20 cellular contexts compared by ENCODE assay signal in genomic region chr10:86803156-86803555, GRCh38. TPM values are rescaled to one million over a fixed set of nuclear protein-coding genes. Genes with fewer than 3 reads are reported as not detected.
"Had no signal": no experiment of that assay in that cellular context is flagged by ENCODE, and none has a peak within 500 bp of the region (broad histone marks: within the 10 kb centered on the region; RNA-seq: fewer than 3 reads in every experiment).

No MANE protein-coding gene starts in this region.

- H3K9me3 Mint-ChIP-seq: activated naive CD4-positive, alpha-beta T cell treated with anti-CD3 and anti-CD28 coated beads, Interleukin-2, amount 50 U/mL, for 24 hours; activated T-cell treated with anti-CD3 and anti-CD28 coated beads, Interleukin-2, amount 50 U/mL, for 24 hours; T-helper 2 cell treated with Interferon-gamma antibody and Interleukin-4, amounts not matched to agents 5 μg/mL and 100 μg/mL, for 36 hours had no signal

- H3K4me3 ChIP-seq: colonic mucosa, gastroesophageal sphincter, hepatocyte, tibial nerve had no signal

- H3K27ac ChIP-seq: colonic mucosa, hepatocyte, tibial nerve had no signal

- H3K36me3 Mint-ChIP-seq: activated CD8-positive, alpha-beta memory T cell treated with anti-CD3 and anti-CD28 coated beads, Interleukin-2, amount 10 ng/mL, durations not matched to agents 7 days and 5 days; activated naive CD4-positive, alpha-beta T cell treated with anti-CD3 and anti-CD28 coated beads, Interleukin-2, amount 50 U/mL, for 24 hours; naive B cell had no signal

- H3K36me3 ChIP-seq: colonic mucosa, gastroesophageal sphincter had no signal

- H3K4me2 ChIP-seq: hepatocyte had no signal

- H3K9me3 ChIP-seq: colonic mucosa, gastroesophageal sphincter, tibial nerve had no signal

- H3K4me1 Mint-ChIP-seq: naive B cell had no signal

- H3K27me3 ChIP-seq: colonic mucosa, gastroesophageal sphincter, hepatocyte, tibial nerve had no signal

- H3K4me3 Mint-ChIP-seq: activated CD8-positive, alpha-beta memory T cell treated with anti-CD3 and anti-CD28 coated beads, Interleukin-2, amount 10 ng/mL, durations not matched to agents 7 days and 5 days; activated naive CD4-positive, alpha-beta T cell treated with anti-CD3 and anti-CD28 coated beads, Interleukin-2, amount 50 U/mL, for 24 hours; activated T-cell treated with anti-CD3 and anti-CD28 coated beads, Interleukin-2, amount 50 U/mL, for 24 hours; naive B cell; T-helper 2 cell treated with Interferon-gamma antibody and Interleukin-4, amounts not matched to agents 5 μg/mL and 100 μg/mL, for 36 hours had no signal

- H3K27me3 Mint-ChIP-seq: activated CD8-positive, alpha-beta memory T cell treated with anti-CD3 and anti-CD28 coated beads, Interleukin-2, amount 10 ng/mL, durations not matched to agents 7 days and 5 days; activated naive CD4-positive, alpha-beta T cell treated with anti-CD3 and anti-CD28 coated beads, Interleukin-2, amount 50 U/mL, for 24 hours; activated T-cell treated with anti-CD3 and anti-CD28 coated beads, Interleukin-2, amount 50 U/mL, for 24 hours had no signal

- H3K4me1 ChIP-seq: colonic mucosa had no signal

- FAIRE-seq: bronchial epithelial cell, endothelial cell of umbilical vein had no signal

- H3K27ac Mint-ChIP-seq: activated CD8-positive, alpha-beta memory T cell treated with anti-CD3 and anti-CD28 coated beads, Interleukin-2, amount 10 ng/mL, durations not matched to agents 7 days and 5 days; activated naive CD4-positive, alpha-beta T cell treated with anti-CD3 and anti-CD28 coated beads, Interleukin-2, amount 50 U/mL, for 24 hours; activated T-cell treated with anti-CD3 and anti-CD28 coated beads, Interleukin-2, amount 50 U/mL, for 24 hours; naive B cell; T-helper 2 cell treated with Interferon-gamma antibody and Interleukin-4, amounts not matched to agents 5 μg/mL and 100 μg/mL, for 36 hours had no signal

- DNase-seq: activated CD4-positive, alpha-beta T cell treated with anti-CD3 and anti-CD28 coated beads, Interleukin-2, amount 50 U/mL, for 4 hours; activated CD8-positive, alpha-beta memory T cell treated with anti-CD3 and anti-CD28 coated beads, Interleukin-2, amount 10 ng/mL, durations not matched to agents 7 days and 5 days; activated effector memory CD4-positive, alpha-beta T cell treated with Interleukin-2 at 50 U/mL for 16 hours; activated T-cell treated with anti-CD3 and anti-CD28 coated beads, Interleukin-2, amount 50 U/mL, for 24 hours; amygdala; colonic mucosa; effector CD4-positive, alpha-beta T cell; kidney glomerular epithelial cell; naive B cell; posterior cingulate gyrus; small intestine; SW 1271 had no signal

- H2AFZ ChIP-seq: hepatocyte had no signal

- ATAC-seq: activated CD4-positive, CD25-positive, alpha-beta regulatory T cell treated with anti-CD3 and anti-CD28 coated beads, Interleukin-2, amount 50 U/mL, for 24 hours; activated CD8-positive, alpha-beta memory T cell treated with anti-CD3 and anti-CD28 coated beads, Interleukin-2, amount 10 ng/mL, durations not matched to agents 7 days and 5 days; gastroesophageal sphincter had no signal

RNA-seq across cellular contexts. Expression of gene BMPR1A, which starts 46.7 kb away (rescaled TPM):
- total RNA-seq: endothelial cell of umbilical vein had no signal
- polyA plus RNA-seq: endothelial cell of umbilical vein had no signal
